ENCODE assay signal across 8 cellular contexts in genomic region chr3:58173670-58174472, GRCh38. TPM values are rescaled to one million over a fixed set of nuclear protein-coding genes. Genes with fewer than 3 reads are reported as not detected.
A peak's percentile ranks its signal among the peaks of the same experiment; 100 is the strongest.
DNase-seq lines count a peak whose midpoint lies in the region; ATAC-seq, FAIRE-seq and TF ChIP-seq lines count a peak whose summit lies in the region.

No MANE protein-coding gene starts in this region.

- no peak overlapping the region for H2AFZ ChIP-seq in OCI-LY1 (ENCODE audit: low read length)

- peak; percentile 44 for ATAC-seq in GM21529 (IDR thresholded peaks at IDR 0.05; ENCODE audit: unreplicated experiment)
- ATAC-seq in GM19351 (IDR thresholded peaks at IDR 0.05; ENCODE audit: unreplicated experiment): no peak
- no peak for ATAC-seq in GM18498 (IDR thresholded peaks at IDR 0.05; ENCODE audit: unreplicated experiment)

- peaks cover 3% of the 10 kb centered on the region; the same call in 1 of the 2 replicates for H3K27me3 ChIP-seq in BLaER1
- peaks cover 2% of the 10 kb centered on the region for H3K27me3 ChIP-seq in OCI-LY1 (ENCODE audit: insufficient read depth, low read length)
- no peaks in the 10 kb centered on the region for H3K27me3 ChIP-seq in bronchial epithelial cell (ENCODE audit: control insufficient read depth, insufficient read depth, low read length)

- H3K27ac ChIP-seq in BLaER1: 0 out of 2 replicates have a peak overlapping the region, but pooled peaks have one; percentile 51
- H3K27ac ChIP-seq in OCI-LY1 (ENCODE audit: low read depth, low read length, poor library complexity, severe bottlenecking): no peak overlapping the region

- no peak for FAIRE-seq in bronchial epithelial cell (lab: Jason Lieb, UNC)

- H4K20me1 ChIP-seq in BLaER1: no peaks in the 10 kb centered on the region
- H4K20me1 ChIP-seq in OCI-LY1 (ENCODE audit: insufficient read depth, low read length): no peaks in the 10 kb centered on the region

- H3F3A ChIP-seq in OCI-LY1 (ENCODE audit: insufficient read depth, low read length): no peaks in the 10 kb centered on the region

- TF ChIP-seq CTCF in OCI-LY1 (IDR thresholded peaks at IDR 0.05; ENCODE audit: low read length) (peak; percentile 74), bronchial epithelial cell (IDR thresholded peaks at IDR 0.05; ENCODE audit: insufficient read depth, low read length, severe bottlenecking) (peak; percentile 66)

- H3K36me3 ChIP-seq in BLaER1 (peaks cover 31% of the 10 kb centered on the region), OCI-LY1 (ENCODE audit: insufficient read depth, low read length) (no peaks in the 10 kb centered on the region), bronchial epithelial cell (ENCODE audit: control insufficient read depth, insufficient read depth, low read length) (peaks cover 9% of the 10 kb centered on the region)

- no peaks in the 10 kb centered on the region for H3K9me3 ChIP-seq in BLaER1
- H3K9me3 ChIP-seq in OCI-LY1 (ENCODE audit: low read length): no peaks in the 10 kb centered on the region

- H3K4me2 ChIP-seq in BLaER1 (no peak overlapping the region), OCI-LY1 (ENCODE audit: low read length) (no peak overlapping the region)

- DNase-seq in bronchial epithelial cell (ENCODE audit: low read depth) (peak; percentile 38), mucosa of gallbladder (ENCODE audit: low spot score) (peak; percentile 28), HuH-7.5 (ENCODE audit: low spot score) (no peak)

- H3K9me2 ChIP-seq in OCI-LY1 (ENCODE audit: low read depth, low read length): no peaks in the 10 kb centered on the region

- no peak overlapping the region for H3K4me3 ChIP-seq in BLaER1
- no peak overlapping the region for H3K4me3 ChIP-seq in OCI-LY1 (ENCODE audit: low read depth, low read length, poor library complexity, severe bottlenecking)
- no peak overlapping the region for H3K4me3 ChIP-seq in bronchial epithelial cell (ENCODE audit: low read depth, low read length)

- H3K4me1 ChIP-seq in BLaER1 (peaks cover 15% of the 10 kb centered on the region), OCI-LY1 (ENCODE audit: insufficient read depth, low read length, severe bottlenecking) (peaks cover 5% of the 10 kb centered on the region)

- no peaks in the 10 kb centered on the region for H3K79me2 ChIP-seq in OCI-LY1 (ENCODE audit: insufficient read depth, low read length)

- no peak overlapping the region for H3K9ac ChIP-seq in BLaER1
- no peak overlapping the region for H3K9ac ChIP-seq in OCI-LY1 (ENCODE audit: low read length)

RNA-seq across cellular contexts. Expression of gene DNASE1L3, which starts 36.9 kb away (rescaled TPM):
- total RNA-seq in bronchial epithelial cell: 2.3 TPM in 1 of 2 replicates, not detected in the other
- total RNA-seq in mucosa of gallbladder: 2.3 TPM
